14 cellular contexts compared by ENCODE assay signal in the genomic region with DNA sequence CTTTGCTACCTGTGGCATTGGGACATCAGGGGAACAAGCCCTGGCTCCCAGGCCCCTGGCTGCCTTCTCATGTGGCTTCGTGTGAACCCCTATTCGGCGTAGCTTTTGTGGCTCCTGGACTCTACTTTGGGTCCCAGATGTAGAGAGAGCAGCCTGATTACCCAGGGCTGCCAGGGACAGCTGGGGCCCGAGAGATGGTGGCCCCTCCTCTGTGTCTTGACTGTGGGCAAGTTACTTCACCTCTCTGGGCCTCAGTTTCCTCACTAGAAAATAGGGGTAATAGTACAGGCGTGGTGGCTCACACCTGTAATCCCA. TPM values are rescaled to one million over a fixed set of nuclear protein-coding genes. Genes with fewer than 3 reads are reported as not detected.
DNase-seq lines count a peak whose midpoint lies in the region; ATAC-seq and TF ChIP-seq lines count a peak whose summit lies in the region.
"Had no signal": no experiment of that assay in that cellular context is flagged by ENCODE, and none has a peak within 500 bp of the region (broad histone marks: within the 10 kb centered on the region; RNA-seq: fewer than 3 reads in every experiment).

No MANE protein-coding gene starts in this region.

- H3K23ac ChIP-seq in mesendoderm (ENCODE audit: low read length) = no peak overlapping the region

- TF ChIP-seq CTCF in CD14-positive monocyte (IDR thresholded peaks at IDR 0.05) (no peak), endodermal cell (conservative IDR thresholded peaks at IDR 0.05) (no peak), parathyroid adenoma (IDR thresholded peaks at IDR 0.05) (no peak)

- 96 to 97% methylated on average over 5 of the region's 5 CpGs for WGBS in endodermal cell (ENCODE audit: insufficient coverage in 1 of 2, insufficient read length in 1 of 2), 2 experiments
- no CpG with 5 or more reads among the region's 5 CpGs for WGBS in mesendoderm (ENCODE audit: extremely low coverage, insufficient coverage, low lambda C conversion rate)

- no peak overlapping the region for H3K9ac ChIP-seq in endodermal cell (ENCODE audit: extremely low read depth, low read length, poor library complexity, severe bottlenecking)
- no peak overlapping the region for H3K9ac ChIP-seq in parathyroid adenoma
- H3K9ac ChIP-seq in mesendoderm (ENCODE audit: low read length) = no peak overlapping the region

- H3K27me3 Mint-ChIP-seq in CD14-positive monocyte (ENCODE audit: low read depth in 3 of 3) = peaks cover 8 to 13% (median 12%) of the 10 kb centered on the region in 3 donors
- H3K27me3 Mint-ChIP-seq in endodermal cell (ENCODE audit: insufficient read depth) = no peaks in the 10 kb centered on the region
- H3K27me3 Mint-ChIP-seq: memory B cell had no signal

- H2AFZ ChIP-seq in parathyroid adenoma = no peak overlapping the region

- H3K4me1 ChIP-seq in HAP-1 (peaks cover 3% of the 10 kb centered on the region), endodermal cell (ENCODE audit: control insufficient read depth, insufficient read depth, low read length) (peaks cover 4% of the 10 kb centered on the region), parathyroid adenoma (no peaks in the 10 kb centered on the region), mesendoderm (ENCODE audit: control insufficient read depth, low read depth, low read length) (peaks cover 2% of the 10 kb centered on the region)

- H3K36me3 Mint-ChIP-seq in CD14-positive monocyte (no peaks in the 10 kb centered on the region), endodermal cell (ENCODE audit: low read depth) (peaks cover 6% of the 10 kb centered on the region)
- H3K36me3 Mint-ChIP-seq: memory B cell had no signal

- H2BK5ac ChIP-seq in mesendoderm (ENCODE audit: low read length) = no peak overlapping the region

- H3K4me3 Mint-ChIP-seq in CD14-positive monocyte (peak overlapping the region in 1 of 2 donors; percentile 16), endodermal cell (peak overlapping the region; percentile 78)

- H3K56ac ChIP-seq in mesendoderm (ENCODE audit: low read length) = no peak overlapping the region

- peak; percentile 22 for DNase-seq in CD14-positive monocyte (ENCODE audit: low spot score)
- no peak for DNase-seq in HAP-1 (ENCODE audit: low spot score in 2 of 2)
- DNase-seq in endodermal cell = peak; percentile 30
- DNase-seq in mesendoderm = no peak
- DNase-seq in DMS53 (lab: John Stamatoyannopoulos, UW) = no peak
- DNase-seq in NCI-H2081 treated with DMSO at 0.1 percent for 48 hours (lab: John Stamatoyannopoulos, UW) = no peak
- DNase-seq: activated T-cell treated with anti-CD3 and anti-CD28 coated beads for 4 hours, Kasumi-1, NCI-H1930, NCI-H82, SHP77 treated with DMSO at 0.1 percent for 48 hours had no signal

- H3K79me1 ChIP-seq in mesendoderm (ENCODE audit: low read length) = no peaks in the 10 kb centered on the region

- H3K4me3 ChIP-seq in HAP-1 = peak overlapping the region; percentile 87
- H3K4me3 ChIP-seq in endodermal cell (ENCODE audit: low read length) = no peak overlapping the region
- H3K4me3 ChIP-seq in parathyroid adenoma (ENCODE audit: low read depth, low read length) = no peak overlapping the region
- no peak overlapping the region for H3K4me3 ChIP-seq in mesendoderm (ENCODE audit: low read length)

- H3K4ac ChIP-seq in mesendoderm (ENCODE audit: low read depth, low read length) = no peak overlapping the region

- ATAC-seq in GM18907 (IDR thresholded peaks at IDR 0.05; ENCODE audit: unreplicated experiment) = no peak

- H3K4me1 Mint-ChIP-seq in CD14-positive monocyte (peaks cover 13% of the 10 kb centered on the region), endodermal cell (peaks cover 3% of the 10 kb centered on the region)

- H3K36me3 ChIP-seq in HAP-1 (replicated peaks) (peaks cover 30% of the 10 kb centered on the region), endodermal cell (ENCODE audit: control insufficient read depth, insufficient read depth, low read length) (peaks cover 10% of the 10 kb centered on the region), parathyroid adenoma (ENCODE audit: control insufficient read depth, insufficient read depth, low read length) (no peaks in the 10 kb centered on the region), mesendoderm (ENCODE audit: control insufficient read depth, insufficient read depth, low read length) (no peaks in the 10 kb centered on the region)

- no peak overlapping the region for H3K27ac Mint-ChIP-seq in CD14-positive monocyte
- no peak overlapping the region for H3K27ac Mint-ChIP-seq in endodermal cell
- H3K27ac Mint-ChIP-seq: memory B cell had no signal

- H2AK5ac ChIP-seq in mesendoderm (ENCODE audit: low read length) = no peak overlapping the region

- H3K18ac ChIP-seq in mesendoderm (ENCODE audit: low read length) = no peak overlapping the region

- H3K27ac ChIP-seq in endodermal cell (ENCODE audit: low read depth, low read length) = no peak overlapping the region
- H3K27ac ChIP-seq in parathyroid adenoma = peak overlapping the region; percentile 57
- H3K27ac ChIP-seq in mesendoderm (ENCODE audit: low read depth, low read length) = no peak overlapping the region

- H3K9me3 ChIP-seq in HAP-1 = no peaks in the 10 kb centered on the region
- no peaks in the 10 kb centered on the region for H3K9me3 ChIP-seq in endodermal cell (ENCODE audit: control insufficient read depth, low read length)
- H3K9me3 ChIP-seq in parathyroid adenoma (ENCODE audit: control insufficient read depth, low read length) = no peaks in the 10 kb centered on the region

- intact Hi-C loops in CD14-positive monocyte (cut with micrococcal nuclease) = no loop called here

- H3K27me3 ChIP-seq in HAP-1 (ENCODE audit: low read depth) (no peaks in the 10 kb centered on the region), endodermal cell (ENCODE audit: control insufficient read depth, insufficient read depth, low read length, poor library complexity, severe bottlenecking) (no peaks in the 10 kb centered on the region), parathyroid adenoma (ENCODE audit: control insufficient read depth, insufficient read depth, low read length) (no peaks in the 10 kb centered on the region), mesendoderm (ENCODE audit: insufficient read depth, low read length, poor library complexity) (no peaks in the 10 kb centered on the region)

- in situ Hi-C loops in HAP-1 (cut with MboI; ENCODE audit: low sequenced_read_pairs) = no loop called here

- no peaks in the 10 kb centered on the region for H3K9me3 Mint-ChIP-seq in CD14-positive monocyte
- no peaks in the 10 kb centered on the region for H3K9me3 Mint-ChIP-seq in endodermal cell
- H3K9me3 Mint-ChIP-seq: memory B cell had no signal

- H2BK15ac ChIP-seq in mesendoderm (replicated peaks; ENCODE audit: low read depth) = no peak overlapping the region

- no peak overlapping the region for H4K5ac ChIP-seq in mesendoderm (ENCODE audit: low read length)

- no peak overlapping the region for H2BK120ac ChIP-seq in mesendoderm (ENCODE audit: low read depth, low read length)

- H3K4me2 ChIP-seq in parathyroid adenoma (ENCODE audit: low read length) = no peak overlapping the region
- no peak overlapping the region for H3K4me2 ChIP-seq in mesendoderm (ENCODE audit: low read length)

- no peak overlapping the region for H4K8ac ChIP-seq in mesendoderm (ENCODE audit: low read depth, low read length)

- no peaks in the 10 kb centered on the region for H3K79me2 ChIP-seq in parathyroid adenoma
- H3K79me2 ChIP-seq in mesendoderm (ENCODE audit: control insufficient read depth, insufficient read depth, low read length) = no peaks in the 10 kb centered on the region

RNA-seq across cellular contexts. Expression of a gene that starts 2.0 kb away (rescaled TPM):
- polyA plus RNA-seq in CD14-positive monocyte = under 1 TPM; 0.11 to 0.27 TPM
- 10 to 100 TPM; 26.0 to 27.2 TPM for total RNA-seq in endodermal cell
- 17.5 TPM for polyA plus RNA-seq in endodermal cell (2013, experiment 1 of 2)
- polyA plus RNA-seq in endodermal cell (2013, experiment 2 of 2) = 17.8 TPM
- 5.9 TPM for polyA plus RNA-seq in mesendoderm (2013, experiment 1 of 2)
- 5.8 TPM for polyA plus RNA-seq in mesendoderm (2013, experiment 2 of 2)

RNA-seq across cellular contexts. Expression of a gene that starts 15.3 kb away (rescaled TPM):
- polyA plus RNA-seq in CD14-positive monocyte = 100 to 1,000 TPM; 114 to 124 TPM
- 100 to 1,000 TPM; 762 to 795 TPM for total RNA-seq in endodermal cell
- 715 TPM for polyA plus RNA-seq in endodermal cell (2013, experiment 1 of 2)
- polyA plus RNA-seq in endodermal cell (2013, experiment 2 of 2) = 707 TPM
- polyA plus RNA-seq in mesendoderm (2013, experiment 1 of 2) = 1,074 TPM
- polyA plus RNA-seq in mesendoderm (2013, experiment 2 of 2) = 1,092 TPM

RNA-seq across cellular contexts. Expression of a gene that starts 19.6 kb away (rescaled TPM):
- 10 to 100 TPM; 68.4 to 72.7 TPM for polyA plus RNA-seq in CD14-positive monocyte
- total RNA-seq in endodermal cell = 10 to 100 TPM; 50.5 to 59.6 TPM
- polyA plus RNA-seq in endodermal cell (2013, experiment 1 of 2) = 27.6 TPM
- polyA plus RNA-seq in endodermal cell (2013, experiment 2 of 2) = 26.7 TPM
- polyA plus RNA-seq in mesendoderm (2013, experiment 1 of 2) = 30.3 TPM
- polyA plus RNA-seq in mesendoderm (2013, experiment 2 of 2) = 31.1 TPM

RNA-seq across cellular contexts. Expression of a gene that starts 47.7 kb away (rescaled TPM):
- 1 to 10 TPM; 1.5 to 1.9 TPM for polyA plus RNA-seq in CD14-positive monocyte
- 100 to 1,000 TPM in 1 of 2 donors, 10 to 100 TPM in 1; 87.8 to 119 TPM for total RNA-seq in endodermal cell
- polyA plus RNA-seq in endodermal cell (2013, experiment 1 of 2) = 83.9 TPM
- polyA plus RNA-seq in endodermal cell (2013, experiment 2 of 2) = 77.9 TPM
- polyA plus RNA-seq in mesendoderm (2013, experiment 1 of 2) = 21.0 TPM
- polyA plus RNA-seq in mesendoderm (2013, experiment 2 of 2) = 21.1 TPM

Comparison
In these comparisons a context has a peak if more than half of its experiments do, and no peak if none do; other contexts are left out.
1. DNase-seq: peak in CD14-positive monocyte (single experiment) and endodermal cell (single experiment); none in HAP-1 (0 of 2), mesendoderm (single experiment), DMS53 (single experiment) and NCI-H2081 treated with DMSO at 0.1 percent for 48 hours (single experiment).